In the genomic region with DNA sequence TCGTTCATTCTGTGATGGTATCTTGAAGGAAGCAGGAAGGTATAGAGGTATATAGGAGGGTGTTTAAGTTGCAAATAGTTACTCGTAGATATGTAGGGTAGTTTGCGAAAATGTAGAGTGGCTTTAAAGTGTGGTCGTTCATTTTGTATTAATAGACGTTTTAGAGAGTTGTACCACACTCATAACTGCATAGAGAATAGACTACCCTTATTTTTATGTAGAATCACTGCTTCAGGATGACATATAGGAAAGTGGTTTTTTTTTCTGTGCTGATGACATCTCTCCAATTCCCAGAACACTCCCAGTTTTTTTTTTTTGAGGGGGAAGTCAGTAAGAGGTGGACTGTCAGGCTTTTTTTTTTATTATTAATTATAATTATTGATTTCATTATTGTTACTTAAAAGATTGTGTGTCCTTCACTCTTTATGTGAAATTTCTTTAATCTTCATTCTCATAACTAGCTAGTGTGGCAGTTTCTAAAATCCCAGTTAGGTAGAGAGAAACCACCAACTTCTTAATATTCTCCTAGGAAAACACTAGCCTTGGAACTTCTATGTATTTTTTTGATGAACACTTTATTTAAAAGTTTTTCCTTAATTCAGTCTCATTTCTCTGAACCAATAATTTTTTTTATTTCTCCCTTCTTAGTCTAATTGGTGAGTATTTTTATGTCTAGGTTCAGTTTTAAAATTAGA, we compare ENCODE assay signal across 8 cellular contexts. TPM values are rescaled to one million over a fixed set of nuclear protein-coding genes. Genes with fewer than 3 reads are reported as not detected.
DNase-seq lines count a peak whose midpoint lies in the region; TF ChIP-seq lines count a peak whose summit lies in the region.

No MANE protein-coding gene starts in this region.

- DNase-seq in GM12864 (ENCODE audit: low read depth), result no peak
- no peak for DNase-seq in SK-N-MC (ENCODE audit: low read depth, low spot score)
- DNase-seq in fibroblast of pulmonary artery (ENCODE audit: low read depth), result peak; percentile 43
- DNase-seq in sigmoid colon, result no peak
- DNase-seq in NCI-H1092 (lab: John Stamatoyannopoulos, UW), result no peak
- no peak for DNase-seq in DMS79 treated with DMSO at 0.1 percent for 48 hours (lab: John Stamatoyannopoulos, UW)
- DNase-seq in NCI-H524 treated with DMSO at 0.1 percent for 48 hours (lab: John Stamatoyannopoulos, UW), result no peak
- DNase-seq in head of caudate nucleus, result no peak

- TF ChIP-seq EP300 in sigmoid colon (IDR thresholded peaks at IDR 0.05), result no peak

- WGBS in sigmoid colon, 2 donors, result 1 to 3% methylated on average over 5 of the region's 5 CpGs

- no peaks in the 10 kb centered on the region for H3K9me3 ChIP-seq in SK-N-MC (ENCODE audit: low read depth, low read length)
- H3K9me3 ChIP-seq in sigmoid colon, result no peaks in the 10 kb centered on the region

- H3K4me3 ChIP-seq in GM12864 (ENCODE audit: low read depth, low read length), result peak overlapping the region; percentile 59
- H3K4me3 ChIP-seq in SK-N-MC, result peak overlapping the region; percentile 85
- H3K4me3 ChIP-seq in fibroblast of pulmonary artery (replicated peaks; ENCODE audit: low read depth, low read length), result peak overlapping the region; percentile 81
- peak overlapping the region; percentile 69 to 98 (median 90) for H3K4me3 ChIP-seq in sigmoid colon

- intact Hi-C loops in sigmoid colon (cut with DNase I), result no loop called here
- intact Hi-C loops in head of caudate nucleus (cut with DNase I), result no loop called here

- H3K27me3 ChIP-seq in sigmoid colon, result no peaks in the 10 kb centered on the region

- no peak for TF ChIP-seq POLR2A in sigmoid colon (IDR thresholded peaks at IDR 0.05)

- H3K9ac ChIP-seq in SK-N-MC (ENCODE audit: insufficient read length), result peak overlapping the region; percentile 92

- peak overlapping the region; percentile 94 for H3K27ac ChIP-seq in SK-N-MC
- H3K27ac ChIP-seq in sigmoid colon, result peak overlapping the region; percentile 94 to 99 (median 98)

- peaks cover 0 to 73% (median 64%) of the 10 kb centered on the region in 4 donors for H3K4me1 ChIP-seq in sigmoid colon

- H3K36me3 ChIP-seq in SK-N-MC (ENCODE audit: insufficient read depth, low read length), result peaks cover 4% of the 10 kb centered on the region; the same call in 1 of the 2 replicates
- H3K36me3 ChIP-seq in sigmoid colon, result no peaks in the 10 kb centered on the region

- TF ChIP-seq CTCF in GM12864 (IDR thresholded peaks at IDR 0.05; ENCODE audit: low read depth, low read length, missing control alignments) (no peak), fibroblast of pulmonary artery (IDR thresholded peaks at IDR 0.05; ENCODE audit: low read length, missing control alignments) (no peak), sigmoid colon (IDR thresholded peaks at IDR 0.05) (no peak)

RNA-seq across cellular contexts. Expression of a gene that starts 1.5 kb away (rescaled TPM):
- 100 to 1,000 TPM; 129 to 171 (median 142) TPM for total RNA-seq in sigmoid colon
- polyA plus RNA-seq in sigmoid colon, result 100 to 1,000 TPM; 108 to 178 (median 155) TPM
